ENCODE assay signal across 1 cellular context in the genomic region with DNA sequence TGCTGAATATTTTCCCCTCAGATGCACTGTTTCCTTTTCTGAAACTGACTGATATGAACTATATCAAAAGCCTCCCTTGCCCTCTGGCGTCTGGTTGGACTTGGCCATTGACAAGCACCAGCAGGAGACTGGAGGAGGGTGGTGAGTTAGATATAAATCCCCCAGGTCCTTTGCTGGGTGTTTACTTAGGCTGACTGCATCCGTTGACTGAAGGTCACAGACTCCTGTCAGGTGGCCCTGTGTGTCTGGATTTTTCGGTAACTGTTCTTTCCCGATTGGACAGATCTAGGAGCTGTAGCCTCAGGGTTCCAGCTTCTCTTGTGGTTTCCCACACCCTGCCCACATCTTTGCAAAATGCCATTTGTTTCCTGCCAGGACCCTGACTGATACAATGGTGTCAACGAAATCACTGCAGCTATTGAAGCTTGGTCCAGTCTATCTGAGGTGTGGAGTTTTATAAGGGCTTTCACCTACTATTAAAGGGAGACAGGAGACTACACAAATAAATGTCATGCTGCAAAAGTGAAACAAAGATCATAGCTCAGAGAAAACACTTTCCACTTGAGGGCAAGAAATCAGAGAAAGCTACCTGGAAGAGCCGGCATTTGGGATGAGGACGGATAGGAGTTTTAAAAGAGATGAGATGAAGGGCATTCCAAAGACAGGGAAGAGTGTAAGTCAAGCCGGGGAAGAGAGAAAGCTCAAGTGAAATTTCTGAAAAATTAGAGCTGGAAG.
TF ChIP-seq lines count a peak whose summit lies in the region.

No MANE protein-coding gene starts in this region.

TF ChIP-seq in HepG2, 621 proteins besides CTCF, POLR2A, EP300 and RAD21 (continued from another document and continues in another):
- TF ChIP-seq, protein P1, sequence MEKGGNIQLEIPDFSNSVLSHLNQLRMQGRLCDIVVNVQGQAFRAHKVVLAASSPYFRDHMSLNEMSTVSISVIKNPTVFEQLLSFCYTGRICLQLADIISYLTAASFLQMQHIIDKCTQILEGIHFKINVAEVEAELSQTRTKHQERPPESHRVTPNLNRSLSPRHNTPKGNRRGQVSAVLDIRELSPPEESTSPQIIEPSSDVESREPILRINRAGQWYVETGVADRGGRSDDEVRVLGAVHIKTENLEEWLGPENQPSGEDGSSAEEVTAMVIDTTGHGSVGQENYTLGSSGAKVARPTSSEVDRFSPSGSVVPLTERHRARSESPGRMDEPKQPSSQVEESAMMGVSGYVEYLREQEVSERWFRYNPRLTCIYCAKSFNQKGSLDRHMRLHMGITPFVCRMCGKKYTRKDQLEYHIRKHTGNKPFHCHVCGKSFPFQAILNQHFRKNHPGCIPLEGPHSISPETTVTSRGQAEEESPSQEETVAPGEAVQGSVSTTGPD (CRISPR knock-in tag; IDR thresholded peaks at IDR 0.05): no peak
- TF ChIP-seq RFX5 (IDR thresholded peaks at IDR 0.05; ENCODE audit: low read depth, low read length) (no peak), RELA (CRISPR knock-in tag; IDR thresholded peaks at IDR 0.05) (no peak), PRMT3 (CRISPR knock-in tag; IDR thresholded peaks at IDR 0.05; ENCODE audit: borderline replicate concordance, low read depth) (no peak), NFE2 (CRISPR knock-in tag; IDR thresholded peaks at IDR 0.05) (no peak), SIN3A (IDR thresholded peaks at IDR 0.05; ENCODE audit: borderline replicate concordance, low read depth, low read length) (no peak; the same call in 1 of the 2 replicates), ZNF333 (CRISPR knock-in tag; IDR thresholded peaks at IDR 0.05; ENCODE audit: borderline replicate concordance) (no peak), CREB1 (IDR thresholded peaks at IDR 0.05) (no peak), CREB1 (CRISPR knock-in tag; IDR thresholded peaks at IDR 0.05) (0 out of 2 replicates have a peak, but pooled peaks have one; percentile 47), ZNF337 (CRISPR knock-in tag; IDR thresholded peaks at IDR 0.05; ENCODE audit: borderline replicate concordance, low read depth) (no peak), ZFYVE20 (CRISPR knock-in tag; IDR thresholded peaks at IDR 0.05; ENCODE audit: borderline replicate concordance, low read depth) (no peak), MAFK (conservative IDR thresholded peaks at IDR 0.05 in 1 of 2, IDR thresholded peaks at IDR 0.05 in 1 of 2; ENCODE audit: low read length in 2 of 2) (no peak), BCL6 (CRISPR knock-in tag; IDR thresholded peaks at IDR 0.05) (peak; percentile 68), ARNT (IDR thresholded peaks at IDR 0.05) (no peak), HOXA5 (CRISPR knock-in tag; IDR thresholded peaks at IDR 0.05) (no peak), ZNF788 (CRISPR knock-in tag; IDR thresholded peaks at IDR 0.05; ENCODE audit: borderline replicate concordance) (no peak), HES4 (CRISPR knock-in tag; IDR thresholded peaks at IDR 0.05; ENCODE audit: borderline replicate concordance) (no peak), GTF3A (CRISPR knock-in tag; conservative IDR thresholded peaks at IDR 0.05) (no peak), ZNF263 (CRISPR knock-in tag; IDR thresholded peaks at IDR 0.05) (peak; percentile 50; the same call in 1 of the 2 replicates), ZNF572 (CRISPR knock-in tag; IDR thresholded peaks at IDR 0.05) (no peak), STAG1 (CRISPR knock-in tag; IDR thresholded peaks at IDR 0.05) (peak; percentile 41), FOXP1 (IDR thresholded peaks at IDR 0.05) (no peak), FOXP1 (CRISPR knock-in tag; IDR thresholded peaks at IDR 0.05) (peak; percentile 44; the same call in 1 of the 2 replicates), ZNF3 (CRISPR knock-in tag; IDR thresholded peaks at IDR 0.05) (no peak), ZNF616 (CRISPR knock-in tag; IDR thresholded peaks at IDR 0.05; ENCODE audit: low read depth) (no peak), ZNF282 (IDR thresholded peaks at IDR 0.05; ENCODE audit: partially characterized antibody) (no peak), CHD4 (IDR thresholded peaks at IDR 0.05; ENCODE audit: borderline replicate concordance, low read length) (no peak), HMG20A (CRISPR knock-in tag; IDR thresholded peaks at IDR 0.05; ENCODE audit: borderline replicate concordance) (peak; percentile 80; the same call in 1 of the 2 replicates), ZNF850 (CRISPR knock-in tag; conservative IDR thresholded peaks at IDR 0.05) (no peak), ZNF407 (CRISPR knock-in tag; IDR thresholded peaks at IDR 0.05; ENCODE audit: not compliant biosample characterization) (no peak), ZNF773 (CRISPR knock-in tag; IDR thresholded peaks at IDR 0.05; ENCODE audit: borderline replicate concordance) (no peak), ZNF704 (CRISPR knock-in tag; IDR thresholded peaks at IDR 0.05; ENCODE audit: borderline replicate concordance) (no peak)
- TF ChIP-seq, protein P2, sequence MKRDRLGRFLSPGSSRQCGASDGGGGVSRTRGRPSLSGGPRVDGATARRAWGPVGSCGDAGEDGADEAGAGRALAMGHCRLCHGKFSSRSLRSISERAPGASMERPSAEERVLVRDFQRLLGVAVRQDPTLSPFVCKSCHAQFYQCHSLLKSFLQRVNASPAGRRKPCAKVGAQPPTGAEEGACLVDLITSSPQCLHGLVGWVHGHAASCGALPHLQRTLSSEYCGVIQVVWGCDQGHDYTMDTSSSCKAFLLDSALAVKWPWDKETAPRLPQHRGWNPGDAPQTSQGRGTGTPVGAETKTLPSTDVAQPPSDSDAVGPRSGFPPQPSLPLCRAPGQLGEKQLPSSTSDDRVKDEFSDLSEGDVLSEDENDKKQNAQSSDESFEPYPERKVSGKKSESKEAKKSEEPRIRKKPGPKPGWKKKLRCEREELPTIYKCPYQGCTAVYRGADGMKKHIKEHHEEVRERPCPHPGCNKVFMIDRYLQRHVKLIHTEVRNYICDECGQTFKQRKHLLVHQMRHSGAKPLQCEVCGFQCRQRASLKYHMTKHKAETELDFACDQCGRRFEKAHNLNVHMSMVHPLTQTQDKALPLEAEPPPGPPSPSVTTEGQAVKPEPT (CRISPR knock-in tag; IDR thresholded peaks at IDR 0.05; ENCODE audit: low read depth): no peak
- TF ChIP-seq, protein P3, sequence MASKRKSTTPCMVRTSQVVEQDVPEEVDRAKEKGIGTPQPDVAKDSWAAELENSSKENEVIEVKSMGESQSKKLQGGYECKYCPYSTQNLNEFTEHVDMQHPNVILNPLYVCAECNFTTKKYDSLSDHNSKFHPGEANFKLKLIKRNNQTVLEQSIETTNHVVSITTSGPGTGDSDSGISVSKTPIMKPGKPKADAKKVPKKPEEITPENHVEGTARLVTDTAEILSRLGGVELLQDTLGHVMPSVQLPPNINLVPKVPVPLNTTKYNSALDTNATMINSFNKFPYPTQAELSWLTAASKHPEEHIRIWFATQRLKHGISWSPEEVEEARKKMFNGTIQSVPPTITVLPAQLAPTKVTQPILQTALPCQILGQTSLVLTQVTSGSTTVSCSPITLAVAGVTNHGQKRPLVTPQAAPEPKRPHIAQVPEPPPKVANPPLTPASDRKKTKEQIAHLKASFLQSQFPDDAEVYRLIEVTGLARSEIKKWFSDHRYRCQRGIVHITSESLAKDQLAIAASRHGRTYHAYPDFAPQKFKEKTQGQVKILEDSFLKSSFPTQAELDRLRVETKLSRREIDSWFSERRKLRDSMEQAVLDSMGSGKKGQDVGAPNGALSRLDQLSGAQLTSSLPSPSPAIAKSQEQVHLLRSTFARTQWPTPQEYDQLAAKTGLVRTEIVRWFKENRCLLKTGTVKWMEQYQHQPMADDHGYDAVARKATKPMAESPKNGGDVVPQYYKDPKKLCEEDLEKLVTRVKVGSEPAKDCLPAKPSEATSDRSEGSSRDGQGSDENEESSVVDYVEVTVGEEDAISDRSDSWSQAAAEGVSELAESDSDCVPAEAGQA (IDR thresholded peaks at IDR 0.05; ENCODE audit: low read depth): no peak
- TF ChIP-seq, protein P3 (CRISPR knock-in tag; IDR thresholded peaks at IDR 0.05; ENCODE audit: borderline replicate concordance): no peak
- TF ChIP-seq, protein P4, sequence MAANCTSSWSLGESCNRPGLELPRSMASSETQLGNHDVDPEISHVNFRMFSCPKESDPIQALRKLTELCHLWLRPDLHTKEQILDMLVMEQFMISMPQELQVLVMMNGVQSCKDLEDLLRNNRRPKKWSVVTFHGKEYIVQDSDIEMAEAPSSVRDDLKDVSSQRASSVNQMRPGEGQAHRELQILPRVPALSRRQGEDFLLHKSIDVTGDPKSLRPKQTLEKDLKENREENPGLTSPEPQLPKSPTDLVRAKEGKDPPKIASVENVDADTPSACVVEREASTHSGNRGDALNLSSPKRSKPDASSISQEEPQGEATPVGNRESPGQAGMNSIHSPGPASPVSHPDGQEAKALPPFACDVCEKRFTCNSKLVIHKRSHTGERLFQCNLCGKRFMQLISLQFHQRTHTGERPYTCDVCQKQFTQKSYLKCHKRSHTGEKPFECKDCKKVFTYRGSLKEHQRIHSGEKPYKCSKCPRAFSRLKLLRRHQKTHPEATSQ (CRISPR knock-in tag; IDR thresholded peaks at IDR 0.05; ENCODE audit: borderline replicate concordance): no peak
